33 cellular contexts compared by ENCODE assay signal in the genomic region with DNA sequence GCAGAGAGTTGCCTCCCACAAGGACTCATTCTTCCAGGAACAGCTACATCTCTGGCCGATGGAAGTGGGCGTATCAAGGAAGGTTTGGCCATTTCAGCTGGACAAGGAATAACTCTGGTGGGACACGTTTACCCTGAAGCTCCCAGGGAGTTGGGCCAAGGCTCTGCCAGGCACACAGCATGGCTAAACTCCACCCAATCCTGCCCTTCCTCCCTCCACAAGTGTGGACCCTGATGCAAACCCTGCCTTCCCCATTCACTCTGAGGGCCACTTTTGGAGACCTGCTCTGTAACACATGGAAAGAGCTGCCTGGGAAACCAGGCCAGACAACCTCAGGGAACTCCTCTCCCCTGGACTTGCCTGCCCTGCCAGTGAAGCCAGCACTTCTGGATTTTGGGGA.
"Had no signal": no experiment of that assay in that cellular context is flagged by ENCODE, and none has a peak within 500 bp of the region (broad histone marks: within the 10 kb centered on the region; RNA-seq: fewer than 3 reads in every experiment).

No MANE protein-coding gene starts in this region.

- H3K27me3 ChIP-seq: ascending aorta, breast epithelium, cardiac muscle cell, colonic mucosa, foreskin keratinocyte, gastrocnemius medialis had no signal

- H3K4me1 ChIP-seq: ascending aorta, breast epithelium, colonic mucosa, foreskin keratinocyte, gastrocnemius medialis had no signal

- H3K27ac ChIP-seq: ascending aorta, breast epithelium, cardiac muscle cell, colonic mucosa, dorsolateral prefrontal cortex, foreskin keratinocyte, gastrocnemius medialis had no signal

- H3K4me3 ChIP-seq: ascending aorta, breast epithelium, cardiac muscle cell, colonic mucosa, dorsolateral prefrontal cortex, gastrocnemius medialis had no signal

- H3K4me1 Mint-ChIP-seq: activated CD4-positive, alpha-beta T cell treated with anti-CD3 and anti-CD28 coated beads for 36 hours; activated CD4-positive, alpha-beta T cell treated with anti-CD3 and anti-CD28 coated beads, Interleukin-2, amount 10 ng/mL, durations not matched to agents 24 days and 14 days; activated CD8-positive, alpha-beta memory T cell treated with anti-CD3 and anti-CD28 coated beads, Interleukin-2, amount 10 ng/mL, durations not matched to agents 7 days and 5 days; activated naive CD4-positive, alpha-beta T cell treated with anti-CD3 and anti-CD28 coated beads, Interleukin-2, amount 10 ng/mL, durations not matched to agents 7 days and 5 days; activated naive CD8-positive, alpha-beta T cell treated with anti-CD3 and anti-CD28 coated beads, Interleukin-2, amount 10 ng/mL, durations not matched to agents 7 days and 5 days; brain; endodermal cell had no signal

- H3K36me3 Mint-ChIP-seq: activated CD4-positive, alpha-beta memory T cell treated with anti-CD3 and anti-CD28 coated beads for 36 hours; activated CD8-positive, alpha-beta memory T cell treated with anti-CD3 and anti-CD28 coated beads, Interleukin-2, amount 10 ng/mL, durations not matched to agents 7 days and 5 days; activated naive CD4-positive, alpha-beta T cell treated with anti-CD3 and anti-CD28 coated beads, Interleukin-2, amount 10 ng/mL, durations not matched to agents 7 days and 5 days; activated naive CD8-positive, alpha-beta T cell treated with anti-CD3 and anti-CD28 coated beads, Interleukin-2, amount 10 ng/mL, durations not matched to agents 7 days and 5 days; brain had no signal

- H3K4me3 Mint-ChIP-seq: activated CD4-positive, alpha-beta memory T cell treated with anti-CD3 and anti-CD28 coated beads for 36 hours; activated CD4-positive, alpha-beta T cell treated with anti-CD3 and anti-CD28 coated beads for 36 hours; activated CD4-positive, alpha-beta T cell treated with anti-CD3 and anti-CD28 coated beads, Interleukin-2, amount 10 ng/mL, durations not matched to agents 24 days and 14 days; activated CD8-positive, alpha-beta memory T cell treated with anti-CD3 and anti-CD28 coated beads, Interleukin-2, amount 10 ng/mL, durations not matched to agents 7 days and 5 days; activated CD8-positive, alpha-beta T cell treated with anti-CD3 and anti-CD28 coated beads, Interleukin-2, amount 10 ng/mL, durations not matched to agents 7 days and 5 days; activated naive CD4-positive, alpha-beta T cell treated with anti-CD3 and anti-CD28 coated beads, Interleukin-2, amount 10 ng/mL, durations not matched to agents 7 days and 5 days; activated naive CD8-positive, alpha-beta T cell treated with anti-CD3 and anti-CD28 coated beads, Interleukin-2, amount 10 ng/mL, durations not matched to agents 7 days and 5 days; activated T-helper 1 cell treated with anti-CD3 and anti-CD28 coated beads, Interleukin-12 subunit alpha, Interleukin-12 subunit beta, Interleukin-2, Interleukin-4 antibody, amounts not matched to agents 30 ng/mL and 10 ng/mL and 1 ng/mL, durations not matched to agents 14 hours and 24 hours and 36 hours; brain; dendritic cell treated with granulocyte-macrophage colony-stimulating factor and Interleukin-4, amounts not matched to agents 40 ng/mL and 50 ng/mL, for 4 days; endodermal cell had no signal

- H3K36me3 ChIP-seq: ascending aorta, breast epithelium, cardiac muscle cell, colonic mucosa, gastrocnemius medialis had no signal

- H3K27me3 Mint-ChIP-seq: activated CD4-positive, alpha-beta memory T cell treated with anti-CD3 and anti-CD28 coated beads for 36 hours; activated CD4-positive, alpha-beta T cell treated with anti-CD3 and anti-CD28 coated beads, Interleukin-2, amount 10 ng/mL, durations not matched to agents 24 days and 14 days; activated CD8-positive, alpha-beta memory T cell treated with anti-CD3 and anti-CD28 coated beads, Interleukin-2, amount 10 ng/mL, durations not matched to agents 7 days and 5 days; activated naive CD4-positive, alpha-beta T cell treated with anti-CD3 and anti-CD28 coated beads, Interleukin-2, amount 10 ng/mL, durations not matched to agents 7 days and 5 days; activated naive CD8-positive, alpha-beta T cell treated with anti-CD3 and anti-CD28 coated beads, Interleukin-2, amount 10 ng/mL, durations not matched to agents 7 days and 5 days; dendritic cell treated with granulocyte-macrophage colony-stimulating factor and Interleukin-4, amounts not matched to agents 40 ng/mL and 50 ng/mL, for 4 days had no signal

- ATAC-seq: activated CD4-positive, alpha-beta T cell treated with anti-CD3 and anti-CD28 coated beads for 36 hours; activated CD8-positive, alpha-beta memory T cell treated with anti-CD3 and anti-CD28 coated beads, Interleukin-2, amount 10 ng/mL, durations not matched to agents 7 days and 5 days; activated CD8-positive, alpha-beta T cell treated with anti-CD3 and anti-CD28 coated beads, Interleukin-2, amount 10 ng/mL, durations not matched to agents 7 days and 5 days; activated naive CD4-positive, alpha-beta T cell treated with anti-CD3 and anti-CD28 coated beads, Interleukin-2, amount 50 U/mL, for 72 hours; esophagus mucosa; foreskin keratinocyte; gastrocnemius medialis had no signal

- H3K9me3 ChIP-seq: colonic mucosa, gastrocnemius medialis had no signal

- H3K27ac Mint-ChIP-seq: activated CD4-positive, alpha-beta memory T cell treated with anti-CD3 and anti-CD28 coated beads for 36 hours; activated CD4-positive, alpha-beta T cell treated with anti-CD3 and anti-CD28 coated beads for 36 hours; activated CD4-positive, alpha-beta T cell treated with anti-CD3 and anti-CD28 coated beads, Interleukin-2, amount 10 ng/mL, durations not matched to agents 24 days and 14 days; activated CD8-positive, alpha-beta memory T cell treated with anti-CD3 and anti-CD28 coated beads, Interleukin-2, amount 10 ng/mL, durations not matched to agents 7 days and 5 days; activated CD8-positive, alpha-beta T cell treated with anti-CD3 and anti-CD28 coated beads, Interleukin-2, amount 10 ng/mL, durations not matched to agents 7 days and 5 days; activated naive CD4-positive, alpha-beta T cell treated with anti-CD3 and anti-CD28 coated beads, Interleukin-2, amount 10 ng/mL, durations not matched to agents 7 days and 5 days; activated naive CD4-positive, alpha-beta T cell treated with anti-CD3 and anti-CD28 coated beads, Interleukin-2, amount 50 U/mL, for 72 hours; activated naive CD8-positive, alpha-beta T cell treated with anti-CD3 and anti-CD28 coated beads, Interleukin-2, amount 10 ng/mL, durations not matched to agents 7 days and 5 days; activated T-helper 1 cell treated with anti-CD3 and anti-CD28 coated beads, Interleukin-12 subunit alpha, Interleukin-12 subunit beta, Interleukin-2, Interleukin-4 antibody, amounts not matched to agents 30 ng/mL and 10 ng/mL and 1 ng/mL, durations not matched to agents 14 hours and 24 hours and 36 hours; activated T-helper 2 cell treated with anti-CD3 and anti-CD28 coated beads, Interferon-gamma antibody, Interleukin-2, Interleukin-4, amounts not matched to agents 10 μg/mL and 5 μg/mL and 100 μg/mL, durations not matched to agents 14 hours and 24 hours and 36 hours; brain; dendritic cell treated with granulocyte-macrophage colony-stimulating factor and Interleukin-4, amounts not matched to agents 40 ng/mL and 50 ng/mL, for 4 days; endodermal cell had no signal

- DNase-seq: activated CD4-positive, alpha-beta memory T cell treated with anti-CD3 and anti-CD28 coated beads for 36 hours; activated CD4-positive, alpha-beta T cell treated with anti-CD3 and anti-CD28 coated beads for 36 hours; activated CD4-positive, alpha-beta T cell treated with anti-CD3 and anti-CD28 coated beads, Interleukin-2, amount 10 ng/mL, durations not matched to agents 24 days and 14 days; activated CD4-positive, CD25-positive, alpha-beta regulatory T cell; activated CD4-positive, CD25-positive, alpha-beta regulatory T cell treated with anti-CD3 and anti-CD28 coated beads, Interleukin-2, amount 50 U/mL, for 72 hours; activated CD8-positive, alpha-beta memory T cell treated with anti-CD3 and anti-CD28 coated beads, Interleukin-2, amount 10 ng/mL, durations not matched to agents 7 days and 5 days; activated CD8-positive, alpha-beta memory T cell treated with anti-CD3 and anti-CD28 coated beads, Interleukin-2, amount 50 U/mL, for 4 hours; activated CD8-positive, alpha-beta T cell treated with anti-CD3 and anti-CD28 coated beads, Interleukin-2, amount 10 ng/mL, durations not matched to agents 7 days and 5 days; activated effector memory CD4-positive, alpha-beta T cell treated with anti-CD3 and anti-CD28 coated beads, Interleukin-2, amount 50 U/mL, for 16 hours; activated naive CD4-positive, alpha-beta T cell; activated naive CD4-positive, alpha-beta T cell treated with anti-CD3 and anti-CD28 coated beads, Interleukin-2, amount 10 ng/mL, durations not matched to agents 7 days and 5 days; activated naive CD8-positive, alpha-beta T cell treated with anti-CD3 and anti-CD28 coated beads, Interleukin-2, amount 10 ng/mL, durations not matched to agents 7 days and 5 days; activated T-cell treated with anti-CD3 and anti-CD28 coated beads, Interleukin-2, amount 50 U/mL, for 1 hour; activated T-cell treated with anti-CD3 and anti-CD28 coated beads, Interleukin-2, amount 50 U/mL, for 48 hours; central memory CD4-positive, alpha-beta T cell; cerebellar nuclear complex; colonic mucosa; dorsolateral prefrontal cortex; effector memory CD4-positive, alpha-beta T cell; endodermal cell; foreskin keratinocyte; gastrocnemius medialis; glutamatergic neuron; T-helper 2 cell had no signal
